Comparison of ENCODE assay signal across 8 cellular contexts in the genomic region with DNA sequence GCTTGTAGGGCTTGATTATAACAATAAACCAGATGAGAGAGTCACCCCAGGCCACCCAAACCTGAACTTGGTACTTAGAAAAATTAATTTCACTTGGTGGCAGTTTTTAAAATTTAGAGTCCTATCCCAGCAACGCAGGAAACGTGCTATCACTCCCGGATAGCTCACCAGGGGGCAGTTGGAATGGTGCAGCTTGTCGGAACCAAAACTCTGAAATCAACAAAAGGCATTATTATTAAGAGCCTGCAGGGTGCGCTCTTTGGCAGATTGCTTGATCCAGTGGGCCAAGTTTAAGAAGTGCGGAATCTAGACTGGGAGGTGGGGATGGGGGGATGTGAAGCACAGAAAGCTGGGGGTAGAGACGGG.
DNase-seq lines count a peak whose midpoint lies in the region; ATAC-seq and TF ChIP-seq lines count a peak whose summit lies in the region.

No MANE protein-coding gene starts in this region.

- H3K27ac ChIP-seq in skin epidermis, result peak overlapping the region in 6 of 21 experiments; percentile 42 to 73 (median 60)

- ATAC-seq in HG03520 (IDR thresholded peaks at IDR 0.05; ENCODE audit: unreplicated experiment), result no peak

- DNase-seq in EL (peak; percentile 73), KG1 (lab: John Stamatoyannopoulos, UW) (peak; percentile 53), OCI-M2 (lab: John Stamatoyannopoulos, UW; ENCODE audit: unreplicated experiment) (peak; percentile 44), cardiac fibroblast (ENCODE audit: low read depth in 2 of 2) (peak; percentile 75 to 91), iPS-NIHi7 (ENCODE audit: extremely low spot score) (peak; percentile 77), NK-92 (lab: John Stamatoyannopoulos, UW; ENCODE audit: unreplicated experiment) (no peak)

- H3K4me3 ChIP-seq in cardiac fibroblast (replicated peaks in 1 of 2; ENCODE audit: low read depth in 2 of 2, low read length in 2 of 2) (peak overlapping the region; percentile 52 to 83), skin epidermis (peak overlapping the region; percentile 37 to 49 (median 45))

- peak; percentile 58 for TF ChIP-seq CTCF in cardiac fibroblast (IDR thresholded peaks at IDR 0.05; ENCODE audit: low read depth, low read length)
